1 cellular context compared by ENCODE assay signal in the genomic region with DNA sequence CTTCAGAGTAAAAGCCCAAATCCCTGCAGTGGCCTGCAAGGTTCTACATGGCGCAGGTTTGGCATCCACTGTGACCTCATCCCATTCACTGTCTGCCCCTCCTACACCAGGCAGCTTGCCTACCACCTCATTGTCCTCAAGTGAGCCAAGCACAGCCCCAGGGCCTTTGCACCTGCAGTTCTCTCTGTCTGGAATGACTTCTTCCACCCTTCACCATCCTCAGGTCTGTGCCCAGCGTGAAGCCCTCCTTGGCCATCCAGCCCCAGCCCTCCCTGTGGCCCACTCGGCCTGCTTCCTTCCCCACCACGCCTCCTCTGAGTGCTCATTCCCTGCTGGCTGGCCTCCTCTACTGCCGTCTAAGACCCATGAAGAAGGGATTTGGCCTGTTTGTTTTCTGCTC.
TF ChIP-seq lines count a peak whose summit lies in the region.

No MANE protein-coding gene starts in this region.

TF ChIP-seq in IMR-90, 13 proteins besides CTCF, POLR2A, EP300 and RAD21:
- TF ChIP-seq, protein P1, sequence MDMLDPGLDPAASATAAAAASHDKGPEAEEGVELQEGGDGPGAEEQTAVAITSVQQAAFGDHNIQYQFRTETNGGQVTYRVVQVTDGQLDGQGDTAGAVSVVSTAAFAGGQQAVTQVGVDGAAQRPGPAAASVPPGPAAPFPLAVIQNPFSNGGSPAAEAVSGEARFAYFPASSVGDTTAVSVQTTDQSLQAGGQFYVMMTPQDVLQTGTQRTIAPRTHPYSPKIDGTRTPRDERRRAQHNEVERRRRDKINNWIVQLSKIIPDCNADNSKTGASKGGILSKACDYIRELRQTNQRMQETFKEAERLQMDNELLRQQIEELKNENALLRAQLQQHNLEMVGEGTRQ (IDR thresholded peaks at IDR 0.05; ENCODE audit: low read depth, low read length), result no peak
- TF ChIP-seq CHD1 (IDR thresholded peaks at IDR 0.05; ENCODE audit: low read depth, low read length) (no peak), BHLHE40 (IDR thresholded peaks at IDR 0.05; ENCODE audit: low read depth, low read length) (no peak), MAFK (IDR thresholded peaks at IDR 0.05; ENCODE audit: low read depth, low read length) (no peak), MAZ (IDR thresholded peaks at IDR 0.05; ENCODE audit: borderline replicate concordance, low read depth, low read length) (no peak), RCOR1 (IDR thresholded peaks at IDR 0.05; ENCODE audit: insufficient replicate concordance, low read length) (no peak), FOS (IDR thresholded peaks at IDR 0.05; ENCODE audit: low read depth, low read length) (no peak), NFE2L2 (IDR thresholded peaks at IDR 0.05; ENCODE audit: low read depth, low read length) (no peak), SMC3 (IDR thresholded peaks at IDR 0.05; ENCODE audit: low read depth, low read length) (no peak), MXI1 (IDR thresholded peaks at IDR 0.05; ENCODE audit: borderline replicate concordance, low read depth, low read length) (no peak), CEBPB (IDR thresholded peaks at IDR 0.05; ENCODE audit: low read depth, low read length) (no peak), RFX5 (IDR thresholded peaks at IDR 0.05; ENCODE audit: low read depth, low read length) (no peak)
- TF ChIP-seq, protein P2, sequence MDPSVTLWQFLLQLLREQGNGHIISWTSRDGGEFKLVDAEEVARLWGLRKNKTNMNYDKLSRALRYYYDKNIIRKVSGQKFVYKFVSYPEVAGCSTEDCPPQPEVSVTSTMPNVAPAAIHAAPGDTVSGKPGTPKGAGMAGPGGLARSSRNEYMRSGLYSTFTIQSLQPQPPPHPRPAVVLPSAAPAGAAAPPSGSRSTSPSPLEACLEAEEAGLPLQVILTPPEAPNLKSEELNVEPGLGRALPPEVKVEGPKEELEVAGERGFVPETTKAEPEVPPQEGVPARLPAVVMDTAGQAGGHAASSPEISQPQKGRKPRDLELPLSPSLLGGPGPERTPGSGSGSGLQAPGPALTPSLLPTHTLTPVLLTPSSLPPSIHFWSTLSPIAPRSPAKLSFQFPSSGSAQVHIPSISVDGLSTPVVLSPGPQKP (IDR thresholded peaks at IDR 0.05; ENCODE audit: borderline replicate concordance, low read depth, low read length), result no peak
